ENCODE assay signal across 22 cellular contexts in the genomic region with DNA sequence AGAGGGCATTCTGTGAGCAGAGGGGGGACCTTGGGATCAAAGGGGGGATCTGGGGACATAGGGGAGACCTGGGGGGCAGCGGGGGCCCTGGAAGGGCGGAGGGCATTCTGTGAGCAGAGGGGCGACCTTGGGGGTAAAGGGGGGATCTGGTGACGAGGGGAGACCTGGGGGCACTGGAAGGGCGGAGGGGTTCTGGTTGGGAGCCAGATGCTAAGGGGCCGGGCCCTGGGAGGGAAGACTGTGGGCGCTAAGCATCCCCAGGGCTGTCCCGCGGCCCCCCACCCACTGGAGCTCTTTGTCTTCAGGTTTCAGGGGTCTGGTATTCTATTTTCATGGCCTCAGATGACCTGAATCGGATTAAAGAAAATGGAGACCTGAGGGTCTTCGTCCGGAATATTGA. TPM values are rescaled to one million over a fixed set of nuclear protein-coding genes. Genes with fewer than 3 reads are reported as not detected.
"Had no signal": no experiment of that assay in that cellular context is flagged by ENCODE, and none has a peak within 500 bp of the region (broad histone marks: within the 10 kb centered on the region; RNA-seq: fewer than 3 reads in every experiment).

No MANE protein-coding gene starts in this region.

- DNase-seq: Kasumi-1, MM.1S, NCI-H1092 treated with DMSO at 0.1 percent for 48 hours, NCI-H1436, NCI-H187, NCI-H2029, NCI-H2081 treated with DMSO at 0.1 percent for 48 hours, NCI-H2171, NCI-H226, NCI-H446, NCI-H510A, NCI-H524 treated with DMSO at 0.1 percent for 48 hours, NCI-H69, NCI-H774, Right ventricle myocardium superior, RPMI8226, SIG-M5 had no signal

- H3K27ac Mint-ChIP-seq: IgD-negative memory B cell had no signal

- H3K4me1 Mint-ChIP-seq: IgD-negative memory B cell had no signal

- H3K9ac ChIP-seq: KMS-11 had no signal

- H3K27ac ChIP-seq: KMS-11 had no signal

- H3K4me2 ChIP-seq: KMS-11 had no signal

- H3K27me3 Mint-ChIP-seq: IgD-negative memory B cell had no signal

- H3K36me3 Mint-ChIP-seq: IgD-negative memory B cell had no signal

- H3K4me3 ChIP-seq: K562 had no signal

RNA-seq across cellular contexts. Expression of a gene that starts 0.7 kb away (rescaled TPM):
- total RNA-seq: K562, M059J, Right ventricle myocardium superior, SK-MEL-5 had no signal
- polyA plus RNA-seq: IgD-negative memory B cell, K562 had no signal

RNA-seq across cellular contexts. Expression of a gene that starts 24.5 kb away (rescaled TPM):
- total RNA-seq: K562, M059J, Right ventricle myocardium superior, SK-MEL-5 had no signal
- polyA plus RNA-seq: IgD-negative memory B cell, K562 had no signal

RNA-seq across cellular contexts. Expression of a gene that starts 35.4 kb away (rescaled TPM):
- total RNA-seq: M059J, Right ventricle myocardium superior, SK-MEL-5 had no signal
- polyA plus RNA-seq: IgD-negative memory B cell had no signal

RNA-seq across cellular contexts. Expression of a gene that starts 38.1 kb away (rescaled TPM):
- total RNA-seq: M059J, SK-MEL-5 had no signal
- polyA plus RNA-seq: IgD-negative memory B cell, K562 had no signal
